8 cellular contexts compared by ENCODE assay signal in genomic region chr4:83011779-83012630, GRCh38. TPM values are rescaled to one million over a fixed set of nuclear protein-coding genes. Genes with fewer than 3 reads are reported as not detected.
DNase-seq lines count a peak whose midpoint lies in the region; ATAC-seq and TF ChIP-seq lines count a peak whose summit lies in the region.

No MANE protein-coding gene starts in this region.

- no peaks in the 10 kb centered on the region for H3K9me3 Mint-ChIP-seq in CD4-positive, alpha-beta T cell
- H3K9me3 Mint-ChIP-seq in T-helper 2 cell treated with Interferon-gamma antibody and Interleukin-4, amounts not matched to agents 5 μg/mL and 100 μg/mL, for 36 hours, result no peaks in the 10 kb centered on the region
- no peaks in the 10 kb centered on the region for H3K9me3 Mint-ChIP-seq in stimulated activated memory B cell treated with anti-CD40 and anti-IgM and Interleukin-4, amounts not matched to agents 10 μg/mL and 1 μg/mL and 100 μg/mL, for 72 hours

- no peaks in the 10 kb centered on the region for H3K27me3 ChIP-seq in CD4-positive, alpha-beta T cell (ENCODE audit: control insufficient read depth, insufficient read depth, low read length)
- no peaks in the 10 kb centered on the region for H3K27me3 ChIP-seq in liver (ENCODE audit: control insufficient read depth in 4 of 4, insufficient read depth in 4 of 4, low read length in 3 of 4)

- peaks cover 13% of the 10 kb centered on the region for H3K36me3 Mint-ChIP-seq in CD4-positive, alpha-beta T cell (ENCODE audit: low read depth)
- H3K36me3 Mint-ChIP-seq in T-helper 2 cell treated with Interferon-gamma antibody and Interleukin-4, amounts not matched to agents 5 μg/mL and 100 μg/mL, for 36 hours (ENCODE audit: low read depth), result peaks cover 6% of the 10 kb centered on the region
- no peaks in the 10 kb centered on the region for H3K36me3 Mint-ChIP-seq in stimulated activated memory B cell treated with anti-CD40 and anti-IgM and Interleukin-4, amounts not matched to agents 10 μg/mL and 1 μg/mL and 100 μg/mL, for 72 hours

- H3K4me3 ChIP-seq in coronary artery (peak overlapping the region; percentile 85), liver (ENCODE audit: low read depth in 1 of 3, low read length in 3 of 3) (peak overlapping the region; percentile 69 to 80 (median 70))

- peak overlapping the region; percentile 91 for H3K27ac Mint-ChIP-seq in CD4-positive, alpha-beta T cell
- peak overlapping the region; percentile 95 for H3K27ac Mint-ChIP-seq in T-helper 2 cell treated with Interferon-gamma antibody and Interleukin-4, amounts not matched to agents 5 μg/mL and 100 μg/mL, for 36 hours
- peak overlapping the region; percentile 100 for H3K27ac Mint-ChIP-seq in stimulated activated memory B cell treated with anti-CD40 and anti-IgM and Interleukin-4, amounts not matched to agents 10 μg/mL and 1 μg/mL and 100 μg/mL, for 72 hours

- H3K4me1 Mint-ChIP-seq in CD4-positive, alpha-beta T cell (ENCODE audit: low read depth), result peaks cover 64% of the 10 kb centered on the region
- H3K4me1 Mint-ChIP-seq in T-helper 2 cell treated with Interferon-gamma antibody and Interleukin-4, amounts not matched to agents 5 μg/mL and 100 μg/mL, for 36 hours (ENCODE audit: low read depth), result peaks cover 38% of the 10 kb centered on the region
- H3K4me1 Mint-ChIP-seq in stimulated activated memory B cell treated with anti-CD40 and anti-IgM and Interleukin-4, amounts not matched to agents 10 μg/mL and 1 μg/mL and 100 μg/mL, for 72 hours, result peaks cover 52% of the 10 kb centered on the region

- WGBS in liver, result 1% methylated on average over 41 of the region's 41 CpGs

- TF ChIP-seq CTCF in CD4-positive, alpha-beta T cell (IDR thresholded peaks at IDR 0.05), result no peak
- TF ChIP-seq CTCF in coronary artery (IDR thresholded peaks at IDR 0.05) (no peak), liver (IDR thresholded peaks at IDR 0.05; ENCODE audit: low read depth, low read length, missing input control) (no peak)

- H3K27me3 Mint-ChIP-seq in CD4-positive, alpha-beta T cell, result no peaks in the 10 kb centered on the region
- H3K27me3 Mint-ChIP-seq in T-helper 2 cell treated with Interferon-gamma antibody and Interleukin-4, amounts not matched to agents 5 μg/mL and 100 μg/mL, for 36 hours (ENCODE audit: low read depth), result peaks cover 3% of the 10 kb centered on the region
- no peaks in the 10 kb centered on the region for H3K27me3 Mint-ChIP-seq in stimulated activated memory B cell treated with anti-CD40 and anti-IgM and Interleukin-4, amounts not matched to agents 10 μg/mL and 1 μg/mL and 100 μg/mL, for 72 hours

- no peak for ATAC-seq in CD4-positive, alpha-beta T cell (ENCODE audit: poor library complexity)
- ATAC-seq in GM19035 (IDR thresholded peaks at IDR 0.05; ENCODE audit: unreplicated experiment) (peak; percentile 16), HG03439 (IDR thresholded peaks at IDR 0.05; ENCODE audit: unreplicated experiment) (peak; percentile 21)
- peak; percentile 1 for ATAC-seq in stimulated activated memory B cell treated with anti-CD40 and anti-IgM and Interleukin-4, amounts not matched to agents 10 μg/mL and 1 μg/mL and 100 μg/mL, for 72 hours

- H3K9me3 ChIP-seq in CD4-positive, alpha-beta T cell (ENCODE audit: control insufficient read depth, low read length), result no peaks in the 10 kb centered on the region
- H3K9me3 ChIP-seq in liver (ENCODE audit: control insufficient read depth in 4 of 4, low read length in 3 of 4), result no peaks in the 10 kb centered on the region

- CTCF ChIA-PET in CD4-positive, alpha-beta T cell (lab: Charles Lee), result interaction anchor here (0.7 to 1.9 kb wide), 6 partner anchors 23 to 583 kb away, joined by 3 to 10 read pairs (median 4); partner anchors contain the start of genes COPS4, COQ2 and THAP9

- H3K27ac ChIP-seq in CD4-positive, alpha-beta T cell (ENCODE audit: low read depth, low read length), result no peak overlapping the region
- peak overlapping the region; percentile 77 to 89 for H3K27ac ChIP-seq in coronary artery
- H3K27ac ChIP-seq in liver (ENCODE audit: low read depth in 1 of 2, low read length in 2 of 2), result peak overlapping the region; percentile 64 to 69

- peak overlapping the region; percentile 97 for H3K4me3 Mint-ChIP-seq in CD4-positive, alpha-beta T cell
- peak overlapping the region; percentile 96 for H3K4me3 Mint-ChIP-seq in T-helper 2 cell treated with Interferon-gamma antibody and Interleukin-4, amounts not matched to agents 5 μg/mL and 100 μg/mL, for 36 hours
- peak overlapping the region; percentile 98 for H3K4me3 Mint-ChIP-seq in stimulated activated memory B cell treated with anti-CD40 and anti-IgM and Interleukin-4, amounts not matched to agents 10 μg/mL and 1 μg/mL and 100 μg/mL, for 72 hours

- no peaks in the 10 kb centered on the region for H3K36me3 ChIP-seq in liver (ENCODE audit: control insufficient read depth in 4 of 4, insufficient read depth in 3 of 4, low read depth in 1 of 4, low read length in 3 of 4)

- peaks cover 2 to 33% (median 26%) of the 10 kb centered on the region in 4 donors for H3K4me1 ChIP-seq in liver (ENCODE audit: control insufficient read depth in 4 of 4, insufficient read depth in 4 of 4, low read length in 3 of 4)

- POLR2A ChIA-PET in CD4-positive, alpha-beta T cell (lab: Charles Lee), result interaction anchor here (0.5 to 5.5 kb wide), 10 partner anchors 23 to 582 kb away, joined by 3 to 156 read pairs (median 6); partner anchors contain the start of genes COPS4, COQ2, HNRNPDL and THAP9

- no peak for TF ChIP-seq RAD21 in liver (IDR thresholded peaks at IDR 0.05)

- H3K9ac ChIP-seq in liver (ENCODE audit: low read depth in 1 of 2, low read length in 2 of 2), result peak overlapping the region; percentile 25 to 59

- intact Hi-C loops in CD4-positive, alpha-beta T cell (cut with DNase I, micrococcal nuclease), result loop anchor here (2.0 to 10.0 kb wide), 8 partner anchors 111 to 640 kb away; partner anchors contain the start of genes HNRNPD (in 2 of the 2), SEC31A (in 2 of the 2), ABRAXAS1 (in 1 of the 2) and COQ2 (in 1 of the 2)

- DNase-seq in CD4-positive, alpha-beta T cell, result peak in 2 of 10 experiments; percentile 7 to 9
- DNase-seq in T-helper 2 cell treated with Interferon-gamma antibody and Interleukin-4, amounts not matched to agents 5 μg/mL and 100 μg/mL, for 36 hours (ENCODE audit: low spot score), result peak; percentile 44
- DNase-seq in coronary artery (ENCODE audit: low spot score) (peak; percentile 74), cerebellum (ENCODE audit: low spot score) (no peak)

TF ChIP-seq in liver, 16 proteins besides CTCF, POLR2A, EP300 and RAD21:
- TF ChIP-seq ZBTB33 (IDR thresholded peaks at IDR 0.05), result no peak
- no peak for TF ChIP-seq HNF4G (IDR thresholded peaks at IDR 0.05)
TF ChIP-seq in liver: peak in this region for 0.

RNA-seq across cellular contexts. Expression of gene LIN54, which starts 1.4 kb away (rescaled TPM):
- 10 to 100 TPM; 11.0 to 12.1 TPM for total RNA-seq in CD4-positive, alpha-beta T cell
- total RNA-seq in liver, result 10 to 100 TPM in 1 of 2 donors, 1 to 10 TPM in 1; 7.8 to 17.1 TPM
- polyA plus RNA-seq in liver, result 1 to 10 TPM; 2.0 to 2.7 TPM
- total RNA-seq in cerebellum, result 22.0 TPM

RNA-seq across cellular contexts. Expression of gene COPS4, which starts 23.0 kb away (rescaled TPM):
- total RNA-seq in CD4-positive, alpha-beta T cell, result 10 to 100 TPM; 26.0 to 27.6 TPM
- total RNA-seq in liver (10 to 100 TPM; 18.7 to 46.3 TPM), cerebellum (101 TPM)
- polyA plus RNA-seq in liver, result 10 to 100 TPM; 15.3 to 16.1 TPM
